11 cellular contexts compared by ENCODE assay signal in genomic region chr18:74558096-74558495, GRCh38. TPM values are rescaled to one million over a fixed set of nuclear protein-coding genes. Genes with fewer than 3 reads are reported as not detected.
"Had no signal": no experiment of that assay in that cellular context is flagged by ENCODE, and none has a peak within 500 bp of the region (broad histone marks: within the 10 kb centered on the region; RNA-seq: fewer than 3 reads in every experiment).

No MANE protein-coding gene starts in this region.

- H3K36me3 ChIP-seq: HAP-1 had no signal

- ATAC-seq: HCT116, K562 had no signal

- H3K9me3 ChIP-seq: HAP-1 had no signal

- H3K9me3 Mint-ChIP-seq: HFFc6 had no signal

- H3K4me1 ChIP-seq: HAP-1 had no signal

- DNase-seq: GM23248, GOT3, H7, HFFc6, IMR-90, KG1 had no signal

- H3K27ac ChIP-seq: GM23248 had no signal

- H3K4me3 Mint-ChIP-seq: HFFc6 had no signal

- H3K27ac Mint-ChIP-seq: HFFc6 had no signal

- H3K4me3 ChIP-seq: GM23248, HAP-1, K562 had no signal

RNA-seq across cellular contexts. Expression of gene CNDP1, which starts 23.8 kb away (rescaled TPM):
- total RNA-seq: GM23248, H4, H7, HFFc6, HT-29, IMR-90, K562 had no signal
- polyA plus RNA-seq: GM23248, IMR-90, K562 had no signal
